17 cellular contexts compared by ENCODE assay signal in the genomic region with DNA sequence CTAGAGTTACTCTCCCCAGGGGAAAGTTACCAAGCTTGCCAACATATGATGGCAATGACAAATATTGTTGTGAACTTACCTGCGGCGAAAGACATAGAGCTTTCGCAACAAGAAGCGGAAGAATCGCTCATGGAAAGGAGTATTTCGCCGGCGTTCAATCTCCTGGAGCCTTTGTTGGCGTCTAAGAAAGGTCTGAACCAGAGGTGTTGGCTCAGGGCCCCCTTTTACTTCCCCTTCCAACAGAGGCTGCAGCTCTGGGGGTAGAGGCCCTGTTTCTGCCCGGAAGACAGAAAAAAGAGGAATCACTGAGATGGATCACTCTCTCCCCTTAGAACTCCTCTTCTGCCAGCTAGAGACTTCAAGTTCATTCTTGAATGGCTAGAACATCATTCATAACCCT. TPM values are rescaled to one million over a fixed set of nuclear protein-coding genes. Genes with fewer than 3 reads are reported as not detected.
A peak's percentile ranks its signal among the peaks of the same experiment; 100 is the strongest.
DNase-seq lines count a peak whose midpoint lies in the region; ATAC-seq and TF ChIP-seq lines count a peak whose summit lies in the region.
"Had no signal": no experiment of that assay in that cellular context is flagged by ENCODE, and none has a peak within 500 bp of the region (broad histone marks: within the 10 kb centered on the region; RNA-seq: fewer than 3 reads in every experiment).

No MANE protein-coding gene starts in this region.

- H3K4me1 Mint-ChIP-seq in MCF 10A (ENCODE audit: insufficient read depth, unreplicated experiment) = peaks cover 7% of the 10 kb centered on the region
- peaks cover 45% of the 10 kb centered on the region for H3K4me1 Mint-ChIP-seq in dendritic cell treated with granulocyte-macrophage colony-stimulating factor and Interleukin-4, amounts not matched to agents 40 ng/mL and 50 ng/mL, for 4 days (ENCODE audit: low read depth)
- H3K4me1 Mint-ChIP-seq in nephron progenitor cell = peaks cover 9% of the 10 kb centered on the region

- TF ChIP-seq POLR2A in breast epithelium (IDR thresholded peaks at IDR 0.05) = no peak

- WGBS in urinary bladder = 84% methylated on average over 10 of the region's 10 CpGs

- no peak for TF ChIP-seq CTCF in breast epithelium (IDR thresholded peaks at IDR 0.05)
- no peak for TF ChIP-seq CTCF in MCF 10A (IDR thresholded peaks at IDR 0.05; ENCODE audit: unreplicated experiment)
- TF ChIP-seq CTCF in nephron progenitor cell (IDR thresholded peaks at IDR 0.05) = no peak

- no peaks in the 10 kb centered on the region for H3K4me1 ChIP-seq in breast epithelium
- no peaks in the 10 kb centered on the region for H3K4me1 ChIP-seq in urinary bladder (ENCODE audit: insufficient read depth)
- H3K4me1 ChIP-seq: Caco-2 had no signal

- H3K36me3 Mint-ChIP-seq in MCF 10A (ENCODE audit: insufficient read depth, unreplicated experiment) (peaks cover 53% of the 10 kb centered on the region), nephron progenitor cell (ENCODE audit: low read depth) (peaks cover 34% of the 10 kb centered on the region)
- peaks cover 88% of the 10 kb centered on the region for H3K36me3 Mint-ChIP-seq in dendritic cell treated with granulocyte-macrophage colony-stimulating factor and Interleukin-4, amounts not matched to agents 40 ng/mL and 50 ng/mL, for 4 days (ENCODE audit: low read depth)
- H3K36me3 Mint-ChIP-seq: activated naive CD4-positive, alpha-beta T cell treated with anti-CD3 and anti-CD28 coated beads, Interleukin-2, amount 50 U/mL, for 72 hours had no signal

- H3K27ac ChIP-seq in breast epithelium (peak overlapping the region; percentile 59 to 75), urinary bladder (ENCODE audit: low read depth) (peak overlapping the region; percentile 53)

- ATAC-seq in HG03342 (IDR thresholded peaks at IDR 0.05; ENCODE audit: unreplicated experiment) = no peak
- ATAC-seq: naive thymus-derived CD4-positive, alpha-beta T cell; right cardiac atrium had no signal

- no TSS peak for BruUV-seq in MCF 10A (replicated peaks; lab: Mats Ljungman, UMichigan)

- no peaks in the 10 kb centered on the region for H3K9me3 Mint-ChIP-seq in MCF 10A (ENCODE audit: unreplicated experiment)
- H3K9me3 Mint-ChIP-seq in dendritic cell treated with granulocyte-macrophage colony-stimulating factor and Interleukin-4, amounts not matched to agents 40 ng/mL and 50 ng/mL, for 4 days = no peaks in the 10 kb centered on the region
- H3K9me3 Mint-ChIP-seq in nephron progenitor cell = no peaks in the 10 kb centered on the region
- H3K9me3 Mint-ChIP-seq: activated naive CD4-positive, alpha-beta T cell treated with anti-CD3 and anti-CD28 coated beads, Interleukin-2, amount 50 U/mL, for 72 hours; naive thymus-derived CD4-positive, alpha-beta T cell had no signal

- POLR2A ChIA-PET in MCF 10A (lab: Yijun Ruan, JAX) = interaction anchor here (0.6 to 16.8 kb wide), 12 partner anchors 9 to 223 kb away, joined by 3 to 287 read pairs (median 6); a partner anchor contains a TSS

- intact Hi-C loops in breast epithelium (cut with DNase I; ENCODE audit: low total_unique reads) (loop anchor here (5.0 kb wide), 1 partner anchor 118 kb away; no protein-coding TSS in a partner anchor), MCF 10A (cut with micrococcal nuclease) (loop anchor here (5.0 kb wide), 1 partner anchor 238 kb away; no protein-coding TSS in a partner anchor)
- intact Hi-C loops in dendritic cell treated with granulocyte-macrophage colony-stimulating factor and Interleukin-4, amounts not matched to agents 40 ng/mL and 50 ng/mL, for 4 days (cut with micrococcal nuclease) = no loop called here

- DNase-seq in breast epithelium (ENCODE audit: low spot score in 2 of 2) = no peak
- no peak for DNase-seq in MCF 10A (ENCODE audit: unreplicated experiment)
- no peak for DNase-seq in nephron progenitor cell
- DNase-seq in germinal center (ENCODE audit: low spot score) = no peak
- DNase-seq in D341Med (ENCODE audit: low spot score) = no peak
- DNase-seq: activated CD8-positive, alpha-beta memory T cell treated with anti-CD3 and anti-CD28 coated beads, Interleukin-2, amount 50 U/mL, for 48 hours; Caco-2; central memory CD4-positive, alpha-beta T cell; heart right ventricle; MV-4-11; naive thymus-derived CD4-positive, alpha-beta T cell; right cardiac atrium; stimulated activated CD4-positive, alpha-beta T cell treated with anti-CD3 and anti-CD28 coated beads, Interleukin-4, amount 100 ng/mL, for 4 hours had no signal

- H3K27me3 Mint-ChIP-seq in MCF 10A (ENCODE audit: insufficient read depth, unreplicated experiment) = no peaks in the 10 kb centered on the region
- H3K27me3 Mint-ChIP-seq in dendritic cell treated with granulocyte-macrophage colony-stimulating factor and Interleukin-4, amounts not matched to agents 40 ng/mL and 50 ng/mL, for 4 days = no peaks in the 10 kb centered on the region
- no peaks in the 10 kb centered on the region for H3K27me3 Mint-ChIP-seq in nephron progenitor cell (ENCODE audit: low read depth, poor library complexity)
- H3K27me3 Mint-ChIP-seq: naive thymus-derived CD4-positive, alpha-beta T cell had no signal

- no peaks in the 10 kb centered on the region for H3K9me3 ChIP-seq in breast epithelium
- H3K9me3 ChIP-seq: Caco-2, heart right ventricle had no signal

- H3K27ac Mint-ChIP-seq in MCF 10A (ENCODE audit: low read depth, unreplicated experiment) = no peak overlapping the region
- peak overlapping the region; percentile 70 for H3K27ac Mint-ChIP-seq in dendritic cell treated with granulocyte-macrophage colony-stimulating factor and Interleukin-4, amounts not matched to agents 40 ng/mL and 50 ng/mL, for 4 days
- H3K27ac Mint-ChIP-seq in nephron progenitor cell = peak overlapping the region; percentile 77

- H3K36me3 ChIP-seq in breast epithelium = no peaks in the 10 kb centered on the region
- H3K36me3 ChIP-seq in urinary bladder (ENCODE audit: insufficient read depth) = peaks cover 4% of the 10 kb centered on the region

- H3K27me3 ChIP-seq in breast epithelium = no peaks in the 10 kb centered on the region
- H3K27me3 ChIP-seq: heart right ventricle had no signal

- H3K4me3 Mint-ChIP-seq in MCF 10A (ENCODE audit: unreplicated experiment) (no peak overlapping the region), nephron progenitor cell (no peak overlapping the region)
- H3K4me3 Mint-ChIP-seq in dendritic cell treated with granulocyte-macrophage colony-stimulating factor and Interleukin-4, amounts not matched to agents 40 ng/mL and 50 ng/mL, for 4 days = no peak overlapping the region
- H3K4me3 Mint-ChIP-seq: naive thymus-derived CD4-positive, alpha-beta T cell had no signal

- H3K4me3 ChIP-seq in breast epithelium = no peak overlapping the region
- no peak overlapping the region for H3K4me3 ChIP-seq in urinary bladder (ENCODE audit: low read depth, low read length)
- H3K4me3 ChIP-seq: heart right ventricle had no signal

- CTCF ChIA-PET in MCF 10A (lab: Yijun Ruan, JAX) = interaction anchor here (0.5 to 12.7 kb wide), 13 partner anchors 10 to 484 kb away, joined by 3 to 293 read pairs (median 5); a partner anchor contains a TSS

RNA-seq across cellular contexts. Expression of a gene that starts 10.8 kb away (rescaled TPM):
- total RNA-seq in breast epithelium (10 to 100 TPM; 26.7 to 35.1 (median 31.8) TPM), MCF 10A (2022) (49.1 and 52.2 TPM in 2 replicates), urinary bladder (42.3 TPM)
- polyA plus RNA-seq in urinary bladder = 26.4 TPM

RNA-seq across cellular contexts. Expression of a gene that starts 11.5 kb away (rescaled TPM):
- 100 to 1,000 TPM; 180 to 263 (median 236) TPM for total RNA-seq in breast epithelium
- total RNA-seq in MCF 10A (2022) = 348 and 366 TPM in 2 replicates
- 94.8 TPM for total RNA-seq in urinary bladder
- 242 TPM for polyA plus RNA-seq in urinary bladder

RNA-seq across cellular contexts. Expression of a gene that starts 26.9 kb away (rescaled TPM):
- total RNA-seq in breast epithelium (100 to 1,000 TPM in 1 of 3 donors, 10 to 100 TPM in 2; 23.2 to 127 (median 55.7) TPM), MCF 10A (2022) (49.9 and 56.0 TPM in 2 replicates), urinary bladder (14.8 TPM)
- polyA plus RNA-seq in urinary bladder = 89.9 TPM

RNA-seq across cellular contexts. Expression of a gene that starts 33.8 kb away (rescaled TPM):
- 10 to 100 TPM; 33.8 to 92.0 (median 50.8) TPM for total RNA-seq in breast epithelium
- total RNA-seq in MCF 10A (2022) = 1.6 and 3.0 TPM in 2 replicates
- total RNA-seq in urinary bladder = 8.0 TPM
- 157 TPM for polyA plus RNA-seq in urinary bladder

RNA-seq across cellular contexts. Expression of a gene that starts 45.1 kb away (rescaled TPM):
- total RNA-seq in breast epithelium = 100 to 1,000 TPM; 131 to 243 (median 161) TPM
- 125 and 215 TPM in 2 replicates for total RNA-seq in MCF 10A (2022)
- 71.6 TPM for total RNA-seq in urinary bladder
- 183 TPM for polyA plus RNA-seq in urinary bladder
